Comparison of ENCODE assay signal across 8 cellular contexts in genomic region chr6:101011165-101011564, GRCh38.
DNase-seq lines count a peak whose midpoint lies in the region; ATAC-seq and TF ChIP-seq lines count a peak whose summit lies in the region.

No MANE protein-coding gene starts in this region.

- H2AFZ ChIP-seq in ACC112 (ENCODE audit: low read length, unreplicated experiment), result peak overlapping the region; percentile 89

- H3K4me1 ChIP-seq in ACC112 (ENCODE audit: control insufficient read depth, insufficient read depth, low read length, unreplicated experiment), result peaks cover 4% of the 10 kb centered on the region
- no peaks in the 10 kb centered on the region for H3K4me1 ChIP-seq in Panc1 (ENCODE audit: control insufficient read depth, insufficient read depth, low read length)

- H3K4me3 ChIP-seq in ACC112 (ENCODE audit: low read depth, low read length) (peak overlapping the region; percentile 52), Panc1 (ENCODE audit: low read depth in 2 of 2, low read length in 2 of 2) (no peak overlapping the region)

- no peak for TF ChIP-seq CTCF in Panc1 (IDR thresholded peaks at IDR 0.05)
- TF ChIP-seq CTCF in GM20000 (IDR thresholded peaks at IDR 0.05; ENCODE audit: extremely low read depth, missing control alignments), result no peak

- no TSS peak for BruUV-seq in Panc1 (replicated peaks; lab: Mats Ljungman, UMichigan)

- in situ Hi-C loops in Panc1 (cut with HindIII; ENCODE audit: low pct_unique_long_range_greater_than_20kb, low sequenced_read_pairs), result no loop called here

- H3K79me2 ChIP-seq in ACC112 (ENCODE audit: control insufficient read depth, insufficient read depth, low read length, unreplicated experiment), result no peaks in the 10 kb centered on the region

- intact Hi-C loops in Panc1 (cut with micrococcal nuclease; ENCODE audit: unreplicated experiment), result no loop called here

- no peaks in the 10 kb centered on the region for H3K27me3 ChIP-seq in ACC112 (ENCODE audit: insufficient read depth, low read length)
- no peaks in the 10 kb centered on the region for H3K27me3 ChIP-seq in Panc1 (ENCODE audit: control insufficient read depth, insufficient read depth, low read length)

- no peak overlapping the region for H3K27ac ChIP-seq in ACC112 (ENCODE audit: low read depth, low read length)
- no peak overlapping the region for H3K27ac ChIP-seq in Panc1 (ENCODE audit: low read length)

- ATAC-seq in GM18867 (IDR thresholded peaks at IDR 0.05; ENCODE audit: unreplicated experiment) (peak; percentile 94), HG02981 (IDR thresholded peaks at IDR 0.05; ENCODE audit: unreplicated experiment) (peak; percentile 99), Panc1 (peak; percentile 65; the same call in 1 of the 2 replicates)

- no peaks in the 10 kb centered on the region for H3K9me3 ChIP-seq in Panc1 (ENCODE audit: control insufficient read depth, insufficient read depth, low read depth, low read length)

- H3K36me3 ChIP-seq in ACC112 (ENCODE audit: insufficient read depth, low read length) (no peaks in the 10 kb centered on the region), Panc1 (ENCODE audit: control insufficient read depth, insufficient read depth, low read length) (no peaks in the 10 kb centered on the region)

- POLR2A ChIA-PET in Panc1 (lab: Charles Lee), result no interaction called here

- DNase-seq in Panc1 (ENCODE audit: low read depth, low spot score) (no peak), GM20000 (ENCODE audit: low spot score) (no peak), activated gamma-delta T cell (lab: John Stamatoyannopoulos, UW) (no peak), epidermal melanocyte (ENCODE audit: insufficient read length, low spot score) (no peak)
- DNase-seq in activated CD8-positive, alpha-beta memory T cell treated with anti-CD3 and anti-CD28 coated beads, Interleukin-2, amount 50 U/mL, for 4 hours, result no peak

- CTCF ChIA-PET in Panc1 (lab: Charles Lee), result no interaction called here
